In the genomic region with DNA sequence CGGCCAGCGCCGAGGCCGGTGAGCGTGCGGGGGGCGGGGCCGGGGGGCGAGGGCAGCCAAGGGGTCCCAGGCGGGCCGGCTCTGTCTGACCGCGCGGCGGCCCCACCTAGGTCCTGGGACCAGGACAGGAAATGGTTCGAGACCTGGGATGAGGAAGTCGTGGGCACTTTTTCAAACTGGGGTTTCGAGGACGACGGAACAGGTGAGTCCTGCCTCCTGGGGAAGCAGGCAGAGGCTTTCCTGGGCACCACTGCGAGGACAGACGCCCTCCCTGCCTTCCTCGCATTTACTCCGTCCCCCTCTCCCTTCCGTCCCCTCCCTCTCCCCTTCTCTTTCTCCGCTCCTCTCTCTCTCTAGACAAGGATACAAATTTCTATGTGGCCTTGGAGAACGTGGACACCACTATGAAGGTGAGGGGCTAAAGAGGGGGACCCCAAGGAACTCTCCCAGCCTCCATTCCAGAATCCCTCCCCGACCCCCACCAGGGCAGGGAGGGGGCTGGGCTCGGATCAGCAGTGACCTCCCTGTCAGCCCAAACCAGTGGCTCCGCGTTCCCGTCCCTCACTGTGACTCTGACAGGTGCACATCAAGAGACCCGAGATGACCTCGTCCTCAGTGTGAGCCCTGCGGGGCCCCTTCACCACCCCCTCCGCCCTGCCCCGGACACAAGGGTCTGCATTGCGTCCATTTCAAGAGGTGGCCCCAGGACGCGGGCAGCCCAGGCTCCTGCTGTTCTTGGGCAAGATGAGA, we compare ENCODE assay signal across 1 cellular context.
TF ChIP-seq lines count a peak whose summit lies in the region.

No MANE protein-coding gene starts in this region.

TF ChIP-seq in K562, 482 proteins besides CTCF, POLR2A, EP300 and RAD21 (continued from another document):
- TF ChIP-seq, protein P1, sequence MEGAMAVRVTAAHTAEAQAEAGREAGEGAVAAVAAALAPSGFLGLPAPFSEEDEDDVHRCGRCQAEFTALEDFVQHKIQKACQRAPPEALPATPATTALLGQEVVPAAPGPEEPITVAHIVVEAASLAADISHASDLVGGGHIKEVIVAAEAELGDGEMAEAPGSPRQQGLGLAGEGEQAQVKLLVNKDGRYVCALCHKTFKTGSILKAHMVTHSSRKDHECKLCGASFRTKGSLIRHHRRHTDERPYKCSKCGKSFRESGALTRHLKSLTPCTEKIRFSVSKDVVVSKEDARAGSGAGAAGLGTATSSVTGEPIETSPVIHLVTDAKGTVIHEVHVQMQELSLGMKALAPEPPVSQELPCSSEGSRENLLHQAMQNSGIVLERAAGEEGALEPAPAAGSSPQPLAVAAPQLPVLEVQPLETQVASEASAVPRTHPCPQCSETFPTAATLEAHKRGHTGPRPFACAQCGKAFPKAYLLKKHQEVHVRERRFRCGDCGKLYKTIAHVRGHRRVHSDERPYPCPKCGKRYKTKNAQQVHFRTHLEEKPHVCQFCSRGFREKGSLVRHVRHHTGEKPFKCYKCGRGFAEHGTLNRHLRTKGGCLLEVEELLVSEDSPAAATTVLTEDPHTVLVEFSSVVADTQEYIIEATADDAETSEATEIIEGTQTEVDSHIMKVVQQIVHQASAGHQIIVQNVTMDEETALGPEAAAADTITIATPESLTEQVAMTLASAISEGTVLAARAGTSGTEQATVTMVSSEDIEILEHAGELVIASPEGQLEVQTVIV (CRISPR knock-in tag; IDR thresholded peaks at IDR 0.05; ENCODE audit: borderline replicate concordance), result no peak
- TF ChIP-seq ZC3H8 (IDR thresholded peaks at IDR 0.05) (no peak), ATF1 (CRISPR knock-in tag; IDR thresholded peaks at IDR 0.05) (no peak), ATF1 (tag; IDR thresholded peaks at IDR 0.05) (no peak), MYNN (IDR thresholded peaks at IDR 0.05) (no peak), MYNN (CRISPR knock-in tag; IDR thresholded peaks at IDR 0.05) (0 out of 2 replicates have a peak, but pooled peaks have one; percentile 26), MIER1 (IDR thresholded peaks at IDR 0.05; ENCODE audit: low read depth) (0 out of 2 replicates have a peak, but pooled peaks have one; percentile 6), NCOA6 (IDR thresholded peaks at IDR 0.05) (no peak), ZNF589 (CRISPR knock-in tag; IDR thresholded peaks at IDR 0.05; ENCODE audit: low read depth) (no peak), NCOA1 (IDR thresholded peaks at IDR 0.05; ENCODE audit: low read depth) (no peak), HDAC8 (tag; IDR thresholded peaks at IDR 0.05) (peak; percentile 59; the same call in 1 of the 2 replicates), KDM4B (IDR thresholded peaks at IDR 0.05; ENCODE audit: borderline replicate concordance in 2 of 2, low read depth in 1 of 2) (no peak)
- TF ChIP-seq, protein P2, sequence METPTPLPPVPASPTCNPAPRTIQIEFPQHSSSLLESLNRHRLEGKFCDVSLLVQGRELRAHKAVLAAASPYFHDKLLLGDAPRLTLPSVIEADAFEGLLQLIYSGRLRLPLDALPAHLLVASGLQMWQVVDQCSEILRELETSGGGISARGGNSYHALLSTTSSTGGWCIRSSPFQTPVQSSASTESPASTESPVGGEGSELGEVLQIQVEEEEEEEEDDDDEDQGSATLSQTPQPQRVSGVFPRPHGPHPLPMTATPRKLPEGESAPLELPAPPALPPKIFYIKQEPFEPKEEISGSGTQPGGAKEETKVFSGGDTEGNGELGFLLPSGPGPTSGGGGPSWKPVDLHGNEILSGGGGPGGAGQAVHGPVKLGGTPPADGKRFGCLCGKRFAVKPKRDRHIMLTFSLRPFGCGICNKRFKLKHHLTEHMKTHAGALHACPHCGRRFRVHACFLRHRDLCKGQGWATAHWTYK (CRISPR knock-in tag; IDR thresholded peaks at IDR 0.05), result 0 out of 2 replicates have a peak, but pooled peaks have one; percentile 7
- TF ChIP-seq, protein P3, sequence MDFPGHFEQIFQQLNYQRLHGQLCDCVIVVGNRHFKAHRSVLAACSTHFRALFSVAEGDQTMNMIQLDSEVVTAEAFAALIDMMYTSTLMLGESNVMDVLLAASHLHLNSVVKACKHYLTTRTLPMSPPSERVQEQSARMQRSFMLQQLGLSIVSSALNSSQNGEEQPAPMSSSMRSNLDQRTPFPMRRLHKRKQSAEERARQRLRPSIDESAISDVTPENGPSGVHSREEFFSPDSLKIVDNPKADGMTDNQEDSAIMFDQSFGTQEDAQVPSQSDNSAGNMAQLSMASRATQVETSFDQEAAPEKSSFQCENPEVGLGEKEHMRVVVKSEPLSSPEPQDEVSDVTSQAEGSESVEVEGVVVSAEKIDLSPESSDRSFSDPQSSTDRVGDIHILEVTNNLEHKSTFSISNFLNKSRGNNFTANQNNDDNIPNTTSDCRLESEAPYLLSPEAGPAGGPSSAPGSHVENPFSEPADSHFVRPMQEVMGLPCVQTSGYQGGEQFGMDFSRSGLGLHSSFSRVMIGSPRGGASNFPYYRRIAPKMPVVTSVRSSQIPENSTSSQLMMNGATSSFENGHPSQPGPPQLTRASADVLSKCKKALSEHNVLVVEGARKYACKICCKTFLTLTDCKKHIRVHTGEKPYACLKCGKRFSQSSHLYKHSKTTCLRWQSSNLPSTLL (IDR thresholded peaks at IDR 0.05), result no peak
- TF ChIP-seq, protein P4, sequence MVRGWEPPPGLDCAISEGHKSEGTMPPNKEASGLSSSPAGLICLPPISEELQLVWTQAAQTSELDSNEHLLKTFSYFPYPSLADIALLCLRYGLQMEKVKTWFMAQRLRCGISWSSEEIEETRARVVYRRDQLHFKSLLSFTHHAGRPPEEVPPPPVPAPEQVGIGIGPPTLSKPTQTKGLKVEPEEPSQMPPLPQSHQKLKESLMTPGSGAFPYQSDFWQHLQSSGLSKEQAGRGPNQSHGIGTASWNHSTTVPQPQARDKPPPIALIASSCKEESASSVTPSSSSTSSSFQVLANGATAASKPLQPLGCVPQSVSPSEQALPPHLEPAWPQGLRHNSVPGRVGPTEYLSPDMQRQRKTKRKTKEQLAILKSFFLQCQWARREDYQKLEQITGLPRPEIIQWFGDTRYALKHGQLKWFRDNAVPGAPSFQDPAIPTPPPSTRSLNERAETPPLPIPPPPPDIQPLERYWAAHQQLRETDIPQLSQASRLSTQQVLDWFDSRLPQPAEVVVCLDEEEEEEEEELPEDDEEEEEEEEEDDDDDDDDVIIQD (CRISPR knock-in tag; IDR thresholded peaks at IDR 0.05), result no peak
- TF ChIP-seq, protein P5, sequence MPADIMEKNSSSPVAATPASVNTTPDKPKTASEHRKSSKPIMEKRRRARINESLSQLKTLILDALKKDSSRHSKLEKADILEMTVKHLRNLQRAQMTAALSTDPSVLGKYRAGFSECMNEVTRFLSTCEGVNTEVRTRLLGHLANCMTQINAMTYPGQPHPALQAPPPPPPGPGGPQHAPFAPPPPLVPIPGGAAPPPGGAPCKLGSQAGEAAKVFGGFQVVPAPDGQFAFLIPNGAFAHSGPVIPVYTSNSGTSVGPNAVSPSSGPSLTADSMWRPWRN (IDR thresholded peaks at IDR 0.05; ENCODE audit: low read depth), result no peak
- TF ChIP-seq, protein P6, sequence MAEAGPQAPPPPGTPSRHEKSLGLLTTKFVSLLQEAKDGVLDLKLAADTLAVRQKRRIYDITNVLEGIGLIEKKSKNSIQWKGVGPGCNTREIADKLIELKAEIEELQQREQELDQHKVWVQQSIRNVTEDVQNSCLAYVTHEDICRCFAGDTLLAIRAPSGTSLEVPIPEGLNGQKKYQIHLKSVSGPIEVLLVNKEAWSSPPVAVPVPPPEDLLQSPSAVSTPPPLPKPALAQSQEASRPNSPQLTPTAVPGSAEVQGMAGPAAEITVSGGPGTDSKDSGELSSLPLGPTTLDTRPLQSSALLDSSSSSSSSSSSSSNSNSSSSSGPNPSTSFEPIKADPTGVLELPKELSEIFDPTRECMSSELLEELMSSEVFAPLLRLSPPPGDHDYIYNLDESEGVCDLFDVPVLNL (CRISPR knock-in tag; IDR thresholded peaks at IDR 0.05; ENCODE audit: low read depth), result no peak
- TF ChIP-seq, protein P7, sequence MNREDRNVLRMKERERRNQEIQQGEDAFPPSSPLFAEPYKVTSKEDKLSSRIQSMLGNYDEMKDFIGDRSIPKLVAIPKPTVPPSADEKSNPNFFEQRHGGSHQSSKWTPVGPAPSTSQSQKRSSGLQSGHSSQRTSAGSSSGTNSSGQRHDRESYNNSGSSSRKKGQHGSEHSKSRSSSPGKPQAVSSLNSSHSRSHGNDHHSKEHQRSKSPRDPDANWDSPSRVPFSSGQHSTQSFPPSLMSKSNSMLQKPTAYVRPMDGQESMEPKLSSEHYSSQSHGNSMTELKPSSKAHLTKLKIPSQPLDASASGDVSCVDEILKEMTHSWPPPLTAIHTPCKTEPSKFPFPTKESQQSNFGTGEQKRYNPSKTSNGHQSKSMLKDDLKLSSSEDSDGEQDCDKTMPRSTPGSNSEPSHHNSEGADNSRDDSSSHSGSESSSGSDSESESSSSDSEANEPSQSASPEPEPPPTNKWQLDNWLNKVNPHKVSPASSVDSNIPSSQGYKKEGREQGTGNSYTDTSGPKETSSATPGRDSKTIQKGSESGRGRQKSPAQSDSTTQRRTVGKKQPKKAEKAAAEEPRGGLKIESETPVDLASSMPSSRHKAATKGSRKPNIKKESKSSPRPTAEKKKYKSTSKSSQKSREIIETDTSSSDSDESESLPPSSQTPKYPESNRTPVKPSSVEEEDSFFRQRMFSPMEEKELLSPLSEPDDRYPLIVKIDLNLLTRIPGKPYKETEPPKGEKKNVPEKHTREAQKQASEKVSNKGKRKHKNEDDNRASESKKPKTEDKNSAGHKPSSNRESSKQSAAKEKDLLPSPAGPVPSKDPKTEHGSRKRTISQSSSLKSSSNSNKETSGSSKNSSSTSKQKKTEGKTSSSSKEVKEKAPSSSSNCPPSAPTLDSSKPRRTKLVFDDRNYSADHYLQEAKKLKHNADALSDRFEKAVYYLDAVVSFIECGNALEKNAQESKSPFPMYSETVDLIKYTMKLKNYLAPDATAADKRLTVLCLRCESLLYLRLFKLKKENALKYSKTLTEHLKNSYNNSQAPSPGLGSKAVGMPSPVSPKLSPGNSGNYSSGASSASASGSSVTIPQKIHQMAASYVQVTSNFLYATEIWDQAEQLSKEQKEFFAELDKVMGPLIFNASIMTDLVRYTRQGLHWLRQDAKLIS (CRISPR knock-in tag; IDR thresholded peaks at IDR 0.05), result no peak
- TF ChIP-seq, protein P8, sequence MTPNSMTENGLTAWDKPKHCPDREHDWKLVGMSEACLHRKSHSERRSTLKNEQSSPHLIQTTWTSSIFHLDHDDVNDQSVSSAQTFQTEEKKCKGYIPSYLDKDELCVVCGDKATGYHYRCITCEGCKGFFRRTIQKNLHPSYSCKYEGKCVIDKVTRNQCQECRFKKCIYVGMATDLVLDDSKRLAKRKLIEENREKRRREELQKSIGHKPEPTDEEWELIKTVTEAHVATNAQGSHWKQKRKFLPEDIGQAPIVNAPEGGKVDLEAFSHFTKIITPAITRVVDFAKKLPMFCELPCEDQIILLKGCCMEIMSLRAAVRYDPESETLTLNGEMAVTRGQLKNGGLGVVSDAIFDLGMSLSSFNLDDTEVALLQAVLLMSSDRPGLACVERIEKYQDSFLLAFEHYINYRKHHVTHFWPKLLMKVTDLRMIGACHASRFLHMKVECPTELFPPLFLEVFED (CRISPR knock-in tag; conservative IDR thresholded peaks at IDR 0.05), result no peak
